Comparison of ENCODE assay signal across 8 cellular contexts in the genomic region with DNA sequence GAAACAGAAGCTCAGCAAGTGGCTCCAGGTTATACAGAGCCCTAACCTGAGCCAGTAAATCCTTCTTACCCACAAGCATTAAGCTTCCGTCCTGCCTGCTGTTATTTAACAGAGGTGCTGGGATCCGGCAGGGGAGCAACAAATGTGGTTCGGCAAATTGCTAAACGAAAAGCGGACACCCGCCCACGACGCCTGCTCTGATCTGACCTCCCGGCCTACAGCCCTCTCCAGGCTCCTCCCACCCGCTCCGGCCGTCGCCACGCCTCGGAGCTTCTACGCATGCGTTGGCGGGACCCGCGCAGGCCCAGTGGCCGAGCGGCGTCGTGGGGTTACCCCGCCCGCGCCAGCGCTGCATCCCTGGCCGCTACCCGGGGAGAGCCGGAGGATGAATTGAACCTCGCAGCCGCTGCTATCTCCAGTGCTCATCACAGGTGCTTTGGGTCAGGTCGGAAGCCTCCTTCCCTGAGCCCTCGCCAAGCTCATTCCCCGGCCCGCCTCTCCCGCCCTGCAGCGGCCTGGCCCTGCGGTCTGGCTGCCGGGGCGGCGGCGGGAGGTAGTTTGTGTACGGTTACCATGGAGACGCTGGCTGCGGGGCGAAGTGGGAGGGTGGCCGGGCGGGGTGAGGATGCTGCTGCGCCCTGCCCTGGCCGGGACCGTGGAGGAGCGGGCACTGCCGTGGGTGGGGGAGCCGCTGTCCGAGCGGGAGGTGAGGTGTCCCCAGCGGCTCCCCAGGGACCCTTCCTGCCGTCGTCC. TPM values are rescaled to one million over a fixed set of nuclear protein-coding genes. Genes with fewer than 3 reads are reported as not detected.
DNase-seq lines count a peak whose midpoint lies in the region; ATAC-seq and TF ChIP-seq lines count a peak whose summit lies in the region.

A gene with protein sequence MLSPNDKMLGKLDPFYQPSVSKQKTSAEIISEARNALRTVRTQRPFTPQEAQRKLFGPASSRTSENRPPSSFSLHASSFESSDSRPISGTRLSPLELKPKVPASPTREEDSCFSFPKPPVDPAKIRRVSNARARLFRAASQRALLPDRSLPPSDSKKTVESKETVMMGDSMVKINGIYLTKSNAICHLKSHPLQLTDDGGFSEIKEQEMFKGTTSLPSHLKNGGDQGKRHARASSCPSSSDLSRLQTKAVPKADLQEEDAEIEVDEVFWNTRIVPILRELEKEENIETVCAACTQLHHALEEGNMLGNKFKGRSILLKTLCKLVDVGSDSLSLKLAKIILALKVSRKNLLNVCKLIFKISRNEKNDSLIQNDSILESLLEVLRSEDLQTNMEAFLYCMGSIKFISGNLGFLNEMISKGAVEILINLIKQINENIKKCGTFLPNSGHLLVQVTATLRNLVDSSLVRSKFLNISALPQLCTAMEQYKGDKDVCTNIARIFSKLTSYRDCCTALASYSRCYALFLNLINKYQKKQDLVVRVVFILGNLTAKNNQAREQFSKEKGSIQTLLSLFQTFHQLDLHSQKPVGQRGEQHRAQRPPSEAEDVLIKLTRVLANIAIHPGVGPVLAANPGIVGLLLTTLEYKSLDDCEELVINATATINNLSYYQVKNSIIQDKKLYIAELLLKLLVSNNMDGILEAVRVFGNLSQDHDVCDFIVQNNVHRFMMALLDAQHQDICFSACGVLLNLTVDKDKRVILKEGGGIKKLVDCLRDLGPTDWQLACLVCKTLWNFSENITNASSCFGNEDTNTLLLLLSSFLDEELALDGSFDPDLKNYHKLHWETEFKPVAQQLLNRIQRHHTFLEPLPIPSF (plus strand): TSS at position 307 of the 753 bp plus-strand sequence. CDS start 5,846 bp downstream, outside the sequence.

- ATAC-seq in HG02588 (IDR thresholded peaks at IDR 0.05; ENCODE audit: unreplicated experiment): peak; percentile 96
- peak; percentile 98 for ATAC-seq in Right ventricle myocardium inferior

- H3K9me3 Mint-ChIP-seq in activated naive CD8-positive, alpha-beta T cell treated with anti-CD3 and anti-CD28 coated beads for 36 hours: no peaks in the 10 kb centered on the region

- H3K36me3 ChIP-seq in ovary (no peaks in the 10 kb centered on the region), thymus (ENCODE audit: control insufficient read depth, insufficient read depth) (no peaks in the 10 kb centered on the region)

- no peak for TF ChIP-seq CTCF in ovary (IDR thresholded peaks at IDR 0.05)

- no peaks in the 10 kb centered on the region for H3K36me3 Mint-ChIP-seq in activated naive CD8-positive, alpha-beta T cell treated with anti-CD3 and anti-CD28 coated beads for 36 hours

- H3K4me3 Mint-ChIP-seq in activated naive CD8-positive, alpha-beta T cell treated with anti-CD3 and anti-CD28 coated beads for 36 hours: peak within 1 kb of the TSS; percentile 80

- peak within 1 kb of the TSS; percentile 66 for H3K27ac Mint-ChIP-seq in activated naive CD8-positive, alpha-beta T cell treated with anti-CD3 and anti-CD28 coated beads for 36 hours

- TF ChIP-seq EP300 in ovary (IDR thresholded peaks at IDR 0.05): no peak

- peaks cover 2% of the 10 kb centered on the region for H3K4me1 ChIP-seq in ovary (ENCODE audit: insufficient read depth)
- no peaks in the 10 kb centered on the region for H3K4me1 ChIP-seq in thymus (ENCODE audit: control insufficient read depth, insufficient read depth, low read length)

- no peaks in the 10 kb centered on the region for H3K9me3 ChIP-seq in ovary
- no peaks in the 10 kb centered on the region for H3K9me3 ChIP-seq in thymus (ENCODE audit: control insufficient read depth)

- peaks cover 24% of the 10 kb centered on the region for H3K4me1 Mint-ChIP-seq in activated naive CD8-positive, alpha-beta T cell treated with anti-CD3 and anti-CD28 coated beads for 36 hours

- peak within 1 kb of the TSS; percentile 58 for H3K4me3 ChIP-seq in ovary
- H3K4me3 ChIP-seq in thymus (ENCODE audit: low read length): peak within 1 kb of the TSS; percentile 81

- H3K27me3 ChIP-seq in ovary (no peaks in the 10 kb centered on the region), thymus (ENCODE audit: control insufficient read depth, insufficient read depth) (no peaks in the 10 kb centered on the region)

- peak; percentile 51 for TF ChIP-seq POLR2A in ovary (IDR thresholded peaks at IDR 0.05)

- intact Hi-C loops in Right ventricle myocardium inferior (cut with DNase I): loop anchor here (2.0 to 5.0 kb wide), 4 partner anchors 49 to 291 kb away; no protein-coding TSS in a partner anchor
- intact Hi-C loops in ovary (cut with DNase I): no loop called here

- DNase-seq in GM04504 (ENCODE audit: low read depth): peak; percentile 77
- DNase-seq in NCI-H1048 (lab: John Stamatoyannopoulos, UW): peak; percentile 50
- peak; percentile 86 for DNase-seq in SKM-1 (lab: John Stamatoyannopoulos, UW; ENCODE audit: unreplicated experiment)
- DNase-seq in activated naive CD8-positive, alpha-beta T cell treated with anti-CD3 and anti-CD28 coated beads for 36 hours: peak; percentile 92
- peak; percentile 98 for DNase-seq in Right ventricle myocardium inferior (ENCODE audit: missing footprints)
- peak; percentile 90 to 96 (median 94) for DNase-seq in ovary

- H3K27me3 Mint-ChIP-seq in activated naive CD8-positive, alpha-beta T cell treated with anti-CD3 and anti-CD28 coated beads for 36 hours: no peaks in the 10 kb centered on the region

- 0 to 1% (median 0%) methylated on average over 60 to 61 of the region's 61 CpGs for WGBS in ovary, 3 donors
- WGBS in thymus: under 1% methylated on average over 61 of the region's 61 CpGs

- H3K27ac ChIP-seq in ovary (peak within 1 kb of the TSS; percentile 14 to 63), thymus (ENCODE audit: low read depth) (peak within 1 kb of the TSS; percentile 3)

RNA-seq across cellular contexts. Expression of the gene that starts here (rescaled TPM):
- 1 to 10 TPM; 3.4 to 3.5 TPM for total RNA-seq in activated naive CD8-positive, alpha-beta T cell treated with anti-CD3 and anti-CD28 coated beads for 36 hours
- total RNA-seq in Right ventricle myocardium inferior (9.5 TPM), ovary (10 to 100 TPM in 4 of 7 donors, 1 to 10 TPM in 3; 3.2 to 14.7 (median 10.3) TPM)
- polyA plus RNA-seq in ovary (1 to 10 TPM; 3.3 to 7.1 TPM), thymus (1.8 TPM)

Comparison
In these comparisons a context has a peak if more than half of its experiments do, and no peak if none do; other contexts are left out.
1. Peak in every context shown above with its lines: DNase-seq, ATAC-seq, H3K4me3 ChIP-seq and H3K27ac ChIP-seq.